8 cellular contexts compared by ENCODE assay signal in the genomic region with DNA sequence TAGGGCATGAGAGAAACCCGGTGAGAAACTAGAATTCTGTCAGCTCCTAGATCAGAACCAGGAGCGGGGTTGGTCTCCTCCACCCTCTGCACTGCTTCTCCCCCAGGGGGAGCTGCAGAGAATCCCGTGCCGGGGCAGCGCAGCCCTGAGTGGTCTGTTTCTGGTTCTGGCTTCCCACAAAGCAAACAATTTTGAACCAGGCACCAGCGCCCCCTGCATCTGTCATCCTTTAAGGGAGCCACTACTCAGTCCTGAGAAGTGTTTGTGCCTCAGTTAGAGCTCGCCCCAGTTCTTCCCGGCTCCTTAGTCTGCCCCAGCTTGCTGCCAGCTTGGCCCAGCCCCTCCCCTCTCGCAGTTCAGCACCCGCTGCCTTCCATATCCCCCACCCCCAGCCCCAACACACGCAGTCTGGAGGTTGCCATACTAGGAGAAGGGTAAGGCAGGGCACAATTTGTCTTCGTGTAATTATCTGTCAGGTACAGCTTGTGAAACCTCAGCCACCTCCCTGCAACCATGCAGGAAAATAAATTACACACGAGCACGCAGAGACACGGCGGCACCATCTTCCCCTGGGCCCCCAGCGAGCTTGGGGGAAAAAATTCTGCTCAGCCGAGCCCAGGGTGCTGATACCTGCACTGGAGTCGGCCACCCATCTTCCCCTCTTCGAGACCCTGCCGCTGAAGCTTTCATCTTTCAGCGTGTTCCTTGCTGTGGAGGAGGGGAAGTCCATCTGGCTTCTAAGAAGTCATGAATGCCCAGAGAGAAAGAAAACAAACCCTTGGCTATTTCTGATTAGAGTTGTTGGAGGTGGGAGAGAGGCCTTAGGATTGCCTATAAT.
A peak's percentile ranks its signal among the peaks of the same experiment; 100 is the strongest.
DNase-seq lines count a peak whose midpoint lies in the region; ATAC-seq and TF ChIP-seq lines count a peak whose summit lies in the region.

No MANE protein-coding gene starts in this region.

- in situ Hi-C loops in T47D (cut with HindIII; ENCODE audit: low pct_unique_long_range_greater_than_20kb, low sequenced_read_pairs): no loop called here

- TF ChIP-seq CTCF in BJ (IDR thresholded peaks at IDR 0.05; ENCODE audit: insufficient read depth, low read depth, low read length) (peak; percentile 71), HFF-Myc (IDR thresholded peaks at IDR 0.05; ENCODE audit: low read depth, low read length, missing control alignments) (peak; percentile 76), kidney epithelial cell (IDR thresholded peaks at IDR 0.05; ENCODE audit: insufficient read depth, low read length, poor library complexity, severe bottlenecking) (peak; percentile 72)

- DNase-seq in BJ (ENCODE audit: low read depth) (no peak), HFF-Myc (ENCODE audit: extremely low read depth, low read depth) (peak; percentile 33), T follicular helper cell (ENCODE audit: low read depth) (peak; percentile 28), T47D (ENCODE audit: low read depth in 1 of 2, low spot score in 1 of 2) (peak; percentile 74 to 79), kidney epithelial cell (ENCODE audit: low read depth) (no peak), foreskin melanocyte (no peak)
- peak in 2 of 3 experiments; percentile 6 to 19 for DNase-seq in stimulated activated CD4-positive, alpha-beta T cell treated with anti-CD3 and anti-CD28 coated beads, TNF-alpha, amount 100 ng/mL, for 4 hours (ENCODE audit: low read depth in 3 of 3)

- no peaks in the 10 kb centered on the region for H3K36me3 ChIP-seq in BJ (ENCODE audit: control insufficient read depth, insufficient read depth, low read length)
- no peaks in the 10 kb centered on the region for H3K36me3 ChIP-seq in kidney epithelial cell (ENCODE audit: control insufficient read depth, insufficient read depth, low read length)

- H3K27me3 ChIP-seq in BJ (ENCODE audit: control insufficient read depth, insufficient read depth, low read length) (peaks cover 7% of the 10 kb centered on the region), kidney epithelial cell (ENCODE audit: control insufficient read depth, insufficient read depth, low read length) (no peaks in the 10 kb centered on the region)

- no peak overlapping the region for H3K4me3 ChIP-seq in BJ (ENCODE audit: low read depth, low read length)
- H3K4me3 ChIP-seq in HFF-Myc (replicated peaks; ENCODE audit: low read depth, low read length): no peak overlapping the region; the same call in 1 of the 2 replicates
- no peak overlapping the region for H3K4me3 ChIP-seq in kidney epithelial cell (ENCODE audit: low read depth, low read length)

- POLR2A ChIA-PET in BJ (lab: Charles Lee): no interaction called here

- CTCF ChIA-PET in BJ (lab: Yijun Ruan, JAX): interaction anchor here (0.6 to 30.1 kb wide), 13 partner anchors 9 to 784 kb away, joined by 3 to 627 read pairs (median 8); no protein-coding TSS in a partner anchor

- ATAC-seq in HG02938 (IDR thresholded peaks at IDR 0.05; ENCODE audit: unreplicated experiment): no peak

Comparison
In these comparisons a context has a peak if more than half of its experiments do, and no peak if none do; other contexts are left out.
1. DNase-seq: peak in HFF-Myc (single experiment), T follicular helper cell (single experiment), T47D (2 of 2) and stimulated activated CD4-positive, alpha-beta T cell treated with anti-CD3 and anti-CD28 coated beads, TNF-alpha, amount 100 ng/mL, for 4 hours (2 of 3); none in BJ (single experiment), kidney epithelial cell (single experiment) and foreskin melanocyte (single experiment).
2. Peak in every context shown above with its lines, with median percentiles within 50 percentile points of each other: CTCF ChIP-seq.